1 cellular context compared by ENCODE assay signal in the genomic region with DNA sequence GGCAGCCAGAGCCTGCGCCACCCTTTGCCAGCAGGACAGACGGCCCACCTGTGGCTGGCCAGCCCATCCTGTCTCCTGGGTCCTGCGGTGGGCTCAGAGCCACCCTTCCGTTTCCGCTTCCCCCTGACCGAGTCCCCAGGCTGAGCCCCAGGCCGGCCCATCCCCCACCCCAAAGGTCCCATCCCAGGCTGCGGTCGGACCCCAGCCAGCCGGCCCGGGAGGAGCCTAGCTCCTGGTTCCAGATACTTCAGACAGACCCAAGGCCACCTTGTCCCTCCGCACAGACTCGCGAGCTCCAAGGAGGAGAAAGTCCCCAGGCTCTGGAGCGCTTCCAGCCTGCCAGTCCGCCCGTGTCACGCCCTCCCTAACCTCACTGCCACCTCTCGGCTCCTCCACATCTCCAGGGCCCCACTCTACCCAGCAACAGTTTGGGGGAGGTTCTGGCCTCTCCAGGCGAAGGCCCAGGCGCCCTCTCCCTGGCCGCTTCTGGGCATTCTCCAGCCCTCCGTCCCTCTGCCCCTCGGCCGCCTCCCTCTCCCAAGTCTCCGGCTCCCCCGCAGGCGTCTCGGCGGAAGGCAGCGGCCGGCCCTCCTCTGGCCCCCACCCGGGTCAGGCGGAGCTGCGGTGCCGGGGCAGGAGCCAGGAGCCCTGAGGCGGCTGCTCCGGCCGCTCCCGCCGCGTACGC.
TF ChIP-seq lines count a peak whose summit lies in the region.

No MANE protein-coding gene starts in this region.

TF ChIP-seq in SK-N-SH, 30 proteins besides CTCF, POLR2A, EP300 and RAD21 (continued from another document):
- TF ChIP-seq, protein P1, sequence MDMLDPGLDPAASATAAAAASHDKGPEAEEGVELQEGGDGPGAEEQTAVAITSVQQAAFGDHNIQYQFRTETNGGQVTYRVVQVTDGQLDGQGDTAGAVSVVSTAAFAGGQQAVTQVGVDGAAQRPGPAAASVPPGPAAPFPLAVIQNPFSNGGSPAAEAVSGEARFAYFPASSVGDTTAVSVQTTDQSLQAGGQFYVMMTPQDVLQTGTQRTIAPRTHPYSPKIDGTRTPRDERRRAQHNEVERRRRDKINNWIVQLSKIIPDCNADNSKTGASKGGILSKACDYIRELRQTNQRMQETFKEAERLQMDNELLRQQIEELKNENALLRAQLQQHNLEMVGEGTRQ (IDR thresholded peaks at IDR 0.05; ENCODE audit: borderline replicate concordance, low read depth, low read length), result no peak
- no peak for TF ChIP-seq NFIC (IDR thresholded peaks at IDR 0.05; ENCODE audit: borderline replicate concordance)
- TF ChIP-seq FOXM1 (IDR thresholded peaks at IDR 0.05; ENCODE audit: low read depth), result no peak
- no peak for TF ChIP-seq FOSL2 (IDR thresholded peaks at IDR 0.05; ENCODE audit: borderline replicate concordance, low read depth)
- no peak for TF ChIP-seq MEF2A (IDR thresholded peaks at IDR 0.05; ENCODE audit: borderline replicate concordance, low read depth)
- TF ChIP-seq SMC3 (IDR thresholded peaks at IDR 0.05; ENCODE audit: low read depth, low read length), result no peak
TF ChIP-seq in SK-N-SH: peak in this region for 0.
